Comparison of ENCODE assay signal across 9 cellular contexts in genomic region chr4:181594188-181594587, GRCh38.
"Had no signal": no experiment of that assay in that cellular context is flagged by ENCODE, and none has a peak within 500 bp of the region (broad histone marks: within the 10 kb centered on the region; RNA-seq: fewer than 3 reads in every experiment).

No MANE protein-coding gene starts in this region.

- H3K9ac ChIP-seq: GM23248 had no signal

- H3K4me1 ChIP-seq: HAP-1 had no signal

- H3K4me1 Mint-ChIP-seq: IgD-negative memory B cell had no signal

- H3K4me3 ChIP-seq: GM23248, HAP-1 had no signal

- H3K4me3 Mint-ChIP-seq: HFFc6 had no signal

- ATAC-seq: HCT116 had no signal

- H3K27ac ChIP-seq: GM23248, HL-60 had no signal

- H3K9me3 ChIP-seq: HAP-1 had no signal

- DNase-seq: GM23248, GOT3, H7, HFFc6, KG1 had no signal

- H3K36me3 ChIP-seq: HAP-1 had no signal

- H3K27me3 Mint-ChIP-seq: IgD-negative memory B cell had no signal

- H3K36me3 Mint-ChIP-seq: IgD-negative memory B cell had no signal

- H3K9me3 Mint-ChIP-seq: HFFc6 had no signal

- H3K27ac Mint-ChIP-seq: HFFc6, IgD-negative memory B cell had no signal

- H2AFZ ChIP-seq: GM23248 had no signal
